ENCODE assay signal across 25 cellular contexts in genomic region chr22:25100402-25100801, GRCh38.
A peak's percentile ranks its signal among the peaks of the same experiment; 100 is the strongest.
DNase-seq lines count a peak whose midpoint lies in the region; ATAC-seq, FAIRE-seq and TF ChIP-seq lines count a peak whose summit lies in the region.
"Had no signal": no experiment of that assay in that cellular context is flagged by ENCODE, and none has a peak within 500 bp of the region (broad histone marks: within the 10 kb centered on the region; RNA-seq: fewer than 3 reads in every experiment).

No MANE protein-coding gene starts in this region.

- TF ChIP-seq EP300 in HepG2 (IDR thresholded peaks at IDR 0.05; ENCODE audit: low read depth in 2 of 2, low read length in 2 of 2) (no peak), HepG2 (CRISPR knock-in tag; IDR thresholded peaks at IDR 0.05; ENCODE audit: borderline replicate concordance) (no peak)

- no peaks in the 10 kb centered on the region for H3K79me1 ChIP-seq in trophoblast cell (ENCODE audit: low read length)

- no peak overlapping the region for H3K18ac ChIP-seq in trophoblast cell (ENCODE audit: low read length)

- peaks cover 0 to 1% of the 10 kb centered on the region in 2 experiments; a peak in 1 of 5 replicates for H3K36me3 ChIP-seq in HepG2 (replicated peaks in 1 of 2; ENCODE audit: control insufficient read depth in 1 of 2, insufficient read depth in 2 of 2, low read length in 2 of 2)
- no peaks in the 10 kb centered on the region for H3K36me3 ChIP-seq in right lobe of liver
- no peaks in the 10 kb centered on the region for H3K36me3 ChIP-seq in trophoblast cell (ENCODE audit: control insufficient read depth in 1 of 2, insufficient read depth in 2 of 2, low read length in 2 of 2)
- H3K36me3 ChIP-seq in aorta (ENCODE audit: control insufficient read depth in 1 of 2, insufficient read depth in 2 of 2, low read length in 1 of 2): no peaks in the 10 kb centered on the region
- H3K36me3 ChIP-seq in adrenal gland (replicated peaks in 1 of 2): no peaks in the 10 kb centered on the region
- H3K36me3 ChIP-seq: BLaER1 treated with 17β-estradiol and CSF1 and Interleukin-3, amounts not matched to agents 10 nM and 100 nM had no signal

- H2AFZ ChIP-seq in HepG2 (ENCODE audit: low read length) (no peak overlapping the region), trophoblast cell (ENCODE audit: insufficient read depth, low read length, poor library complexity) (no peak overlapping the region)

- H3K4me3 ChIP-seq in HepG2 (replicated peaks in 1 of 3; ENCODE audit: insufficient read depth in 1 of 3, low read depth in 2 of 3, low read length in 3 of 3) (no peak overlapping the region), right lobe of liver (no peak overlapping the region), coronary artery (no peak overlapping the region), trophoblast cell (ENCODE audit: low read depth, low read length) (no peak overlapping the region), aorta (ENCODE audit: low read length in 2 of 2) (no peak overlapping the region), adrenal gland (no peak overlapping the region)
- H3K4me3 ChIP-seq: BLaER1 treated with 17β-estradiol and CSF1 and Interleukin-3, amounts not matched to agents 10 nM and 100 nM had no signal

- H3K27ac ChIP-seq in HepG2 (ENCODE audit: extremely low read length, insufficient read depth, low read length): no peak overlapping the region
- H3K27ac ChIP-seq in right lobe of liver: no peak overlapping the region
- peak overlapping the region; percentile 70 to 88 for H3K27ac ChIP-seq in coronary artery
- H3K27ac ChIP-seq in trophoblast cell (ENCODE audit: low read depth, low read length): no peak overlapping the region
- H3K27ac ChIP-seq in aorta (ENCODE audit: low read depth in 1 of 2, low read length in 2 of 2): peak overlapping the region; percentile 7 to 94
- H3K27ac ChIP-seq in adrenal gland: peak overlapping the region in 1 of 5 donors; percentile 20
- H3K27ac ChIP-seq: 22Rv1; BLaER1 treated with 17β-estradiol and CSF1 and Interleukin-3, amounts not matched to agents 10 nM and 100 nM had no signal

- no peak for TF ChIP-seq RAD21 in HepG2 (CRISPR knock-in tag; IDR thresholded peaks at IDR 0.05)

- in situ Hi-C loops in HepG2 (cut with HindIII; ENCODE audit: extremely low pct_ligation_motif_present, low pct_unique_long_range_greater_than_20kb): no loop called here

- no peak overlapping the region for H4K8ac ChIP-seq in trophoblast cell (ENCODE audit: low read depth, low read length)

- no peak for TF ChIP-seq POLR2A in HepG2 (IDR thresholded peaks at IDR 0.05; ENCODE audit: insufficient read depth in 1 of 2, low read depth in 2 of 2, low read length in 2 of 2)
- no peak for TF ChIP-seq POLR2A in right lobe of liver (IDR thresholded peaks at IDR 0.05)
- TF ChIP-seq POLR2A in adrenal gland (IDR thresholded peaks at IDR 0.05): no peak

- TF ChIP-seq CTCF in HepG2 (CRISPR knock-in tag; IDR thresholded peaks at IDR 0.05): no peak
- TF ChIP-seq CTCF in right lobe of liver (IDR thresholded peaks at IDR 0.05): no peak
- no peak for TF ChIP-seq CTCF in coronary artery (IDR thresholded peaks at IDR 0.05)
- TF ChIP-seq CTCF in adrenal gland (IDR thresholded peaks at IDR 0.05): no peak

- H4K91ac ChIP-seq in trophoblast cell (ENCODE audit: low read depth, low read length): no peak overlapping the region

- intact Hi-C loops in HepG2 (cut with micrococcal nuclease; ENCODE audit: unreplicated experiment): no loop called here
- intact Hi-C loops in right lobe of liver (cut with DNase I): no loop called here
- intact Hi-C loops in aorta (cut with DNase I): no loop called here
- intact Hi-C loops in adrenal gland (cut with DNase I): no loop called here

- no peak overlapping the region for H3K14ac ChIP-seq in trophoblast cell (ENCODE audit: low read length)

- H3K9ac ChIP-seq in HepG2 (ENCODE audit: insufficient read depth, low read depth, low read length): no peak overlapping the region
- no peak overlapping the region for H3K9ac ChIP-seq in trophoblast cell (ENCODE audit: low read length)
- H3K9ac ChIP-seq: BLaER1 treated with 17β-estradiol and CSF1 and Interleukin-3, amounts not matched to agents 10 nM and 100 nM had no signal

- H3K9me3 ChIP-seq in HepG2 (ENCODE audit: low read length): no peaks in the 10 kb centered on the region
- no peaks in the 10 kb centered on the region for H3K9me3 ChIP-seq in right lobe of liver
- peaks cover 4% of the 10 kb centered on the region for H3K9me3 ChIP-seq in trophoblast cell (ENCODE audit: insufficient read depth, low read depth, low read length)
- no peaks in the 10 kb centered on the region for H3K9me3 ChIP-seq in aorta (ENCODE audit: control insufficient read depth, low read length)
- H3K9me3 ChIP-seq in adrenal gland (replicated peaks in 1 of 3): no peaks in the 10 kb centered on the region
- H3K9me3 ChIP-seq: BLaER1 treated with 17β-estradiol and CSF1 and Interleukin-3, amounts not matched to agents 10 nM and 100 nM had no signal

- H3K4me2 ChIP-seq in HepG2 (ENCODE audit: low read depth, low read length) (no peak overlapping the region), trophoblast cell (ENCODE audit: low read length) (no peak overlapping the region)

- CTCF ChIA-PET in HepG2 (lab: Yijun Ruan, JAX; ENCODE audit: low intra/inter-chr PET ratio, low total read pairs): no interaction called here

- POLR2A ChIA-PET in HepG2 (lab: Yijun Ruan, JAX): no interaction called here

- DNase-seq in HepG2 (ENCODE audit: low spot score): no peak
- DNase-seq in right lobe of liver: no peak
- DNase-seq in coronary artery (ENCODE audit: low spot score): no peak
- peak; percentile 46 to 72 for DNase-seq in trophoblast cell
- DNase-seq in aorta: no peak
- no peak for DNase-seq in SIG-M5 treated with dmso at 0.1 percent for 504 hours (lab: John Stamatoyannopoulos, UW; ENCODE audit: unreplicated experiment)
- no peak for DNase-seq in adrenal gland
- DNase-seq in NCI-H2107 treated with DMSO at 0.1 percent for 48 hours (lab: John Stamatoyannopoulos, UW; ENCODE audit: unreplicated experiment): no peak
- DNase-seq: CD8-positive, alpha-beta T cell; DMS153; GOT3; KBM-7; MM.1S; NCI-H1092; NCI-H146; NCI-H2029; NCI-H2171; NCI-H345; NCI-H524; NCI-H774; NK-92 treated with Interleukin-12 subunit alpha and Interleukin-12 subunit beta, amount 100 ng/mL, for 24 hours; SIG-M5 had no signal

- H3K79me2 ChIP-seq in HepG2 (ENCODE audit: insufficient read depth, low read length) (no peaks in the 10 kb centered on the region), trophoblast cell (ENCODE audit: control insufficient read depth, insufficient read depth, low read length, poor library complexity) (no peaks in the 10 kb centered on the region)

- BruUV-seq in HepG2 (replicated peaks; lab: Mats Ljungman, UMichigan): no TSS peak

- H2BK120ac ChIP-seq in trophoblast cell (ENCODE audit: insufficient read depth, low read length, poor library complexity): no peak overlapping the region

- H3K23ac ChIP-seq in trophoblast cell (ENCODE audit: low read length): no peak overlapping the region

- H4K12ac ChIP-seq in trophoblast cell (ENCODE audit: low read depth, low read length): no peak overlapping the region

- ATAC-seq in HepG2 (no peak), right lobe of liver (no peak), aorta (ENCODE audit: low FRiP score) (no peak)
- ATAC-seq: CD8-positive, alpha-beta T cell had no signal

- FAIRE-seq in HepG2 (lab: Jason Lieb, UNC): no peak
- FAIRE-seq: GM12892 had no signal

- H2BK5ac ChIP-seq in trophoblast cell (ENCODE audit: low read depth, low read length, poor library complexity): no peak overlapping the region

- 98% methylated on average over 3 of the region's 4 CpGs for WGBS in HepG2 (ENCODE audit: low lambda C conversion rate)
- WGBS in right lobe of liver (ENCODE audit: insufficient coverage, low coverage, low lambda C conversion rate, missing lambda C conversion rate): 100% methylated on average over 2 of the region's 4 CpGs
- no CpG with 5 or more reads among the region's 4 CpGs for WGBS in trophoblast cell (ENCODE audit: extremely low coverage, insufficient coverage, insufficient read length)
- 70 to 78% methylated on average over 4 of the region's 4 CpGs for WGBS in aorta, 2 donors
- WGBS in adrenal gland, 4 donors: 93 to 95% (median 94%) methylated on average over 3 to 4 of the region's 4 CpGs

- no peaks in the 10 kb centered on the region for H3K4me1 ChIP-seq in HepG2 (ENCODE audit: insufficient read depth, low read length)
- no peaks in the 10 kb centered on the region for H3K4me1 ChIP-seq in right lobe of liver
- peaks cover 0 to 6% of the 10 kb centered on the region in 2 experiments for H3K4me1 ChIP-seq in trophoblast cell (ENCODE audit: control insufficient read depth in 1 of 2, insufficient read depth in 2 of 2, low read length in 2 of 2)
- H3K4me1 ChIP-seq in aorta (ENCODE audit: control insufficient read depth in 1 of 2, insufficient read depth in 2 of 2, low read length in 2 of 2): peaks cover 0 to 4% of the 10 kb centered on the region in 2 donors
- peaks cover 0 to 5% of the 10 kb centered on the region in 2 donors for H3K4me1 ChIP-seq in adrenal gland (replicated peaks in 1 of 2)

- H2BK12ac ChIP-seq in trophoblast cell (ENCODE audit: low read length): no peak overlapping the region

- H3K4ac ChIP-seq in trophoblast cell (ENCODE audit: low read depth, low read length): no peak overlapping the region

- no peak overlapping the region for H2AK5ac ChIP-seq in trophoblast cell (ENCODE audit: low read length)

- no peaks in the 10 kb centered on the region; a peak in 1 of 5 replicates for H3K27me3 ChIP-seq in HepG2 (ENCODE audit: control insufficient read depth in 1 of 2, insufficient read depth in 2 of 2, low read length in 2 of 2)
- H3K27me3 ChIP-seq in right lobe of liver: no peaks in the 10 kb centered on the region
- no peaks in the 10 kb centered on the region for H3K27me3 ChIP-seq in trophoblast cell (ENCODE audit: insufficient read depth, low read length)
- no peaks in the 10 kb centered on the region for H3K27me3 ChIP-seq in aorta (ENCODE audit: control insufficient read depth in 1 of 2, insufficient read depth in 2 of 2, low read length in 1 of 2)
- no peaks in the 10 kb centered on the region for H3K27me3 ChIP-seq in adrenal gland

- no peaks in the 10 kb centered on the region for H4K20me1 ChIP-seq in HepG2 (ENCODE audit: insufficient read depth, low read length)
- H4K20me1 ChIP-seq: BLaER1 treated with 17β-estradiol and CSF1 and Interleukin-3, amounts not matched to agents 10 nM and 100 nM had no signal

TF ChIP-seq in HepG2, 621 proteins besides CTCF, POLR2A, EP300 and RAD21:
- no peak for TF ChIP-seq BRCA1 (CRISPR knock-in tag; IDR thresholded peaks at IDR 0.05)
- peak; percentile 52 for TF ChIP-seq ZNF629 (CRISPR knock-in tag; conservative IDR thresholded peaks at IDR 0.05)
- TF ChIP-seq ZNF562 (CRISPR knock-in tag; IDR thresholded peaks at IDR 0.05; ENCODE audit: borderline replicate concordance): no peak
- 0 out of 2 replicates have a peak, but pooled peaks have one; percentile 25 for TF ChIP-seq CREB1 (IDR thresholded peaks at IDR 0.05)
- TF ChIP-seq CREB1 (CRISPR knock-in tag; IDR thresholded peaks at IDR 0.05): no peak
- no peak for TF ChIP-seq ZSCAN21 (CRISPR knock-in tag; IDR thresholded peaks at IDR 0.05; ENCODE audit: borderline replicate concordance)
- TF ChIP-seq ZNF572 (CRISPR knock-in tag; IDR thresholded peaks at IDR 0.05): no peak

Comparison
In these comparisons a context has a peak if more than half of its experiments do, and no peak if none do; other contexts are left out.
1. DNase-seq: peak in trophoblast cell (2 of 2); none in HepG2 (single experiment), right lobe of liver (0 of 3), coronary artery (single experiment), aorta (0 of 2), SIG-M5 treated with dmso at 0.1 percent for 504 hours (single experiment), adrenal gland (0 of 7) and NCI-H2107 treated with DMSO at 0.1 percent for 48 hours (single experiment).
2. H3K27ac ChIP-seq: peak in coronary artery (2 of 2) and aorta (2 of 2); none in HepG2 (single experiment), right lobe of liver (0 of 3) and trophoblast cell (single experiment).